In genomic region chr9:125822902-125823301, GRCh38 we compare ENCODE assay signal across 22 cellular contexts.
A peak's percentile ranks its signal among the peaks of the same experiment; 100 is the strongest.
DNase-seq lines count a peak whose midpoint lies in the region; ATAC-seq and TF ChIP-seq lines count a peak whose summit lies in the region.
"Had no signal": no experiment of that assay in that cellular context is flagged by ENCODE, and none has a peak within 500 bp of the region (broad histone marks: within the 10 kb centered on the region; RNA-seq: fewer than 3 reads in every experiment).

No MANE protein-coding gene starts in this region.

- H3K9me3 ChIP-seq in SK-N-SH, result no peaks in the 10 kb centered on the region
- no peaks in the 10 kb centered on the region for H3K9me3 ChIP-seq in OCI-LY1 (ENCODE audit: low read length)
- H3K9me3 ChIP-seq in transverse colon, result no peaks in the 10 kb centered on the region
- H3K9me3 ChIP-seq: BE2C, psoas muscle, stomach had no signal

- peaks cover 10 to 14% of the 10 kb centered on the region in 2 donors for H3K4me1 Mint-ChIP-seq in effector memory CD8-positive, alpha-beta T cell (ENCODE audit: low read depth in 2 of 2)
- peaks cover 20% of the 10 kb centered on the region for H3K4me1 Mint-ChIP-seq in stimulated activated memory B cell treated with anti-CD40 and anti-IgM and Interleukin-4, amounts not matched to agents 10 μg/mL and 1 μg/mL and 100 μg/mL, for 72 hours

- intact Hi-C loops in transverse colon (cut with DNase I; ENCODE audit: low total_unique reads), result loop anchor here (5.0 kb wide), 1 partner anchor 76 kb away; the partner anchor contains the start of gene PBX3

- H3K27me3 ChIP-seq in SK-N-SH (ENCODE audit: insufficient read depth), result no peaks in the 10 kb centered on the region
- no peaks in the 10 kb centered on the region for H3K27me3 ChIP-seq in OCI-LY1 (ENCODE audit: insufficient read depth, low read length)
- no peaks in the 10 kb centered on the region for H3K27me3 ChIP-seq in transverse colon
- H3K27me3 ChIP-seq: BE2C, neural progenitor cell, stomach had no signal

- peaks cover 7% of the 10 kb centered on the region for H3K36me3 Mint-ChIP-seq in effector memory CD8-positive, alpha-beta T cell (ENCODE audit: insufficient read depth)
- H3K36me3 Mint-ChIP-seq in stimulated activated memory B cell treated with anti-CD40 and anti-IgM and Interleukin-4, amounts not matched to agents 10 μg/mL and 1 μg/mL and 100 μg/mL, for 72 hours, result peaks cover 5% of the 10 kb centered on the region
- H3K36me3 Mint-ChIP-seq: mesothelial cell of epicardium, neural progenitor cell, type B pancreatic cell had no signal

- in situ Hi-C loops in transverse colon (cut with MboI; ENCODE audit: low pct_ligation_motif_present in 1 of 4, low pct_unique_long_range_greater_than_20kb in 1 of 4, low sequenced_read_pairs in 3 of 4), result no loop called here

- H3F3A ChIP-seq in SK-N-SH (replicated peaks; ENCODE audit: insufficient read depth) (peaks cover 20% of the 10 kb centered on the region), OCI-LY1 (ENCODE audit: insufficient read depth, low read length) (peaks cover 3% of the 10 kb centered on the region; the same call in 1 of the 2 replicates)

- no peak for TF ChIP-seq RAD21 in SK-N-SH (IDR thresholded peaks at IDR 0.05; ENCODE audit: low read length)

- no peaks in the 10 kb centered on the region for H3K9me2 ChIP-seq in SK-N-SH
- H3K9me2 ChIP-seq in OCI-LY1 (ENCODE audit: low read depth, low read length), result no peaks in the 10 kb centered on the region

- no peak for DNase-seq in SK-N-SH
- no peak for DNase-seq in effector memory CD8-positive, alpha-beta T cell
- DNase-seq in activated gamma-delta T cell (lab: John Stamatoyannopoulos, UW), result no peak
- DNase-seq in NAMALWA (ENCODE audit: low spot score), result no peak
- no peak for DNase-seq in transverse colon
- DNase-seq: activated CD4-positive, alpha-beta T cell treated with anti-CD3 and anti-CD28 coated beads for 36 hours; BE2C; left colon; NCI-H2081; NCI-H446; psoas muscle; stimulated activated CD4-positive, alpha-beta T cell treated with anti-CD3 and anti-CD28 coated beads, Interleukin-4, amount 100 ng/mL, for 24 hours; stomach had no signal

- H3K4me3 ChIP-seq in SK-N-SH (ENCODE audit: low read depth in 2 of 2, low read length in 1 of 2) (no peak overlapping the region), OCI-LY1 (ENCODE audit: low read depth, low read length, poor library complexity, severe bottlenecking) (peak overlapping the region; percentile 58), transverse colon (no peak overlapping the region)
- H3K4me3 ChIP-seq: neural progenitor cell, smooth muscle cell had no signal

- no peak overlapping the region for H2AFZ ChIP-seq in SK-N-SH (ENCODE audit: low read depth)
- no peak overlapping the region for H2AFZ ChIP-seq in OCI-LY1 (ENCODE audit: low read length)
- H2AFZ ChIP-seq: neural progenitor cell had no signal

- H3K27me3 Mint-ChIP-seq in effector memory CD8-positive, alpha-beta T cell, result no peaks in the 10 kb centered on the region
- H3K27me3 Mint-ChIP-seq in stimulated activated memory B cell treated with anti-CD40 and anti-IgM and Interleukin-4, amounts not matched to agents 10 μg/mL and 1 μg/mL and 100 μg/mL, for 72 hours, result no peaks in the 10 kb centered on the region
- H3K27me3 Mint-ChIP-seq: activated CD4-positive, alpha-beta T cell treated with anti-CD3 and anti-CD28 coated beads for 36 hours; activated naive CD8-positive, alpha-beta T cell treated with anti-CD3 and anti-CD28 coated beads, Interleukin-2, amount 10 ng/mL, durations not matched to agents 7 days and 5 days; type B pancreatic cell had no signal

- H4K20me1 ChIP-seq in SK-N-SH (ENCODE audit: insufficient read depth), result peaks cover 73% of the 10 kb centered on the region
- no peaks in the 10 kb centered on the region for H4K20me1 ChIP-seq in OCI-LY1 (ENCODE audit: insufficient read depth, low read length)

- H3K9ac ChIP-seq in SK-N-SH, result no peak overlapping the region
- peak overlapping the region; percentile 66 for H3K9ac ChIP-seq in OCI-LY1 (ENCODE audit: low read length)
- H3K9ac ChIP-seq: neural progenitor cell had no signal

- ATAC-seq in SK-N-SH treated with all-trans-retinoic acid at 6 μM for 48 hours, result no peak
- no peak for ATAC-seq in effector memory CD8-positive, alpha-beta T cell (replicated peaks)
- ATAC-seq in stimulated activated memory B cell treated with anti-CD40 and anti-IgM and Interleukin-4, amounts not matched to agents 10 μg/mL and 1 μg/mL and 100 μg/mL, for 72 hours, result no peak
- ATAC-seq: activated CD4-positive, alpha-beta T cell treated with anti-CD3 and anti-CD28 coated beads for 36 hours; left colon had no signal

- H3K9me3 Mint-ChIP-seq in effector memory CD8-positive, alpha-beta T cell, result no peaks in the 10 kb centered on the region
- no peaks in the 10 kb centered on the region for H3K9me3 Mint-ChIP-seq in stimulated activated memory B cell treated with anti-CD40 and anti-IgM and Interleukin-4, amounts not matched to agents 10 μg/mL and 1 μg/mL and 100 μg/mL, for 72 hours
- H3K9me3 Mint-ChIP-seq: activated naive CD8-positive, alpha-beta T cell treated with anti-CD3 and anti-CD28 coated beads, Interleukin-2, amount 10 ng/mL, durations not matched to agents 7 days and 5 days; mesothelial cell of epicardium; neural progenitor cell; type B pancreatic cell had no signal

- no peak overlapping the region for H3K4me2 ChIP-seq in SK-N-SH
- H3K4me2 ChIP-seq in OCI-LY1 (ENCODE audit: low read length), result peak overlapping the region; percentile 66
- H3K4me2 ChIP-seq: neural progenitor cell, smooth muscle cell had no signal

- CTCF ChIA-PET in SK-N-SH (lab: Yijun Ruan, JAX), result interaction anchor here (1.0 kb wide), 1 partner anchor 14 kb away, joined by 3 read pairs; no protein-coding TSS in a partner anchor

- peaks cover 98% of the 10 kb centered on the region for H3K79me2 ChIP-seq in SK-N-SH (ENCODE audit: insufficient read depth)
- peaks cover 22% of the 10 kb centered on the region for H3K79me2 ChIP-seq in OCI-LY1 (ENCODE audit: insufficient read depth, low read length)

- POLR2A ChIA-PET in SK-N-SH (lab: Yijun Ruan, JAX), result no interaction called here

- peaks cover 5 to 38% of the 10 kb centered on the region in 2 experiments for H3K36me3 ChIP-seq in SK-N-SH (replicated peaks in 1 of 2; ENCODE audit: control insufficient read depth in 1 of 2, insufficient read depth in 2 of 2, low read length in 1 of 2)
- H3K36me3 ChIP-seq in OCI-LY1 (ENCODE audit: insufficient read depth, low read length), result no peaks in the 10 kb centered on the region
- H3K36me3 ChIP-seq in transverse colon, result no peaks in the 10 kb centered on the region
- H3K36me3 ChIP-seq: BE2C, neural progenitor cell, stomach had no signal

- TF ChIP-seq EP300 in SK-N-SH (IDR thresholded peaks at IDR 0.05; ENCODE audit: borderline replicate concordance in 1 of 2, low read depth in 1 of 2, low read length in 1 of 2) (no peak), transverse colon (IDR thresholded peaks at IDR 0.05; ENCODE audit: low read depth) (no peak)

- H3K4me1 ChIP-seq in SK-N-SH (ENCODE audit: control insufficient read depth in 1 of 2, insufficient read depth in 2 of 2, low read depth in 1 of 2, low read length in 1 of 2), result peaks cover 0 to 7% of the 10 kb centered on the region in 2 experiments; a peak in 3 of 4 replicates
- peaks cover 56% of the 10 kb centered on the region for H3K4me1 ChIP-seq in OCI-LY1 (ENCODE audit: insufficient read depth, low read length, severe bottlenecking)
- H3K4me1 ChIP-seq in transverse colon, result peaks cover 3 to 30% (median 6%) of the 10 kb centered on the region in 4 donors

- H3K27ac Mint-ChIP-seq in effector memory CD8-positive, alpha-beta T cell, result peak overlapping the region; percentile 91 to 98
- H3K27ac Mint-ChIP-seq in stimulated activated memory B cell treated with anti-CD40 and anti-IgM and Interleukin-4, amounts not matched to agents 10 μg/mL and 1 μg/mL and 100 μg/mL, for 72 hours, result peak overlapping the region; percentile 82
- H3K27ac Mint-ChIP-seq: activated CD4-positive, alpha-beta T cell treated with anti-CD3 and anti-CD28 coated beads for 36 hours; mesothelial cell of epicardium; neural progenitor cell; type B pancreatic cell had no signal

- H3K4me3 Mint-ChIP-seq in effector memory CD8-positive, alpha-beta T cell, result peak overlapping the region in 1 of 2 donors; percentile 88
- H3K4me3 Mint-ChIP-seq in stimulated activated memory B cell treated with anti-CD40 and anti-IgM and Interleukin-4, amounts not matched to agents 10 μg/mL and 1 μg/mL and 100 μg/mL, for 72 hours, result no peak overlapping the region
- H3K4me3 Mint-ChIP-seq: mesothelial cell of epicardium, neural progenitor cell, type B pancreatic cell had no signal

- no peak for TF ChIP-seq POLR2A in transverse colon (IDR thresholded peaks at IDR 0.05)

- WGBS in SK-N-SH (ENCODE audit: low lambda C conversion rate), result 92% methylated on average over 2 of the region's 2 CpGs
- WGBS in transverse colon (ENCODE audit: low coverage in 1 of 2), 2 donors, result 80 to 84% methylated on average over 2 of the region's 2 CpGs

- peak overlapping the region; percentile 6 to 21; a peak in 2 of 4 replicates for H3K27ac ChIP-seq in SK-N-SH (ENCODE audit: low read depth in 2 of 2, low read length in 1 of 2)
- H3K27ac ChIP-seq in OCI-LY1 (ENCODE audit: low read depth, low read length, poor library complexity, severe bottlenecking), result peak overlapping the region; percentile 90
- H3K27ac ChIP-seq in transverse colon, result peak overlapping the region in 1 of 4 donors; percentile 24
- H3K27ac ChIP-seq: 22Rv1, neural progenitor cell, psoas muscle had no signal

- TF ChIP-seq CTCF in SK-N-SH (IDR thresholded peaks at IDR 0.05), result no peak
- TF ChIP-seq CTCF in OCI-LY1 (IDR thresholded peaks at IDR 0.05; ENCODE audit: low read length), result no peak
- no peak for TF ChIP-seq CTCF in transverse colon (IDR thresholded peaks at IDR 0.05)

TF ChIP-seq in SK-N-SH, 30 proteins besides CTCF, POLR2A, EP300 and RAD21:
- no peak for TF ChIP-seq MAX (IDR thresholded peaks at IDR 0.05; ENCODE audit: low read depth)

TF ChIP-seq in SK-N-SH treated with all-trans-retinoic acid at 6 μM for 48 hours, 23 proteins besides CTCF, POLR2A, EP300 and RAD21 (continues in another document):
- no peak for TF ChIP-seq GLIS3 (CRISPR knock-in tag; IDR thresholded peaks at IDR 0.05)
- no peak for TF ChIP-seq ZFP3 (CRISPR knock-in tag; IDR thresholded peaks at IDR 0.05)
- no peak for TF ChIP-seq PPARA (CRISPR knock-in tag; IDR thresholded peaks at IDR 0.05; ENCODE audit: borderline replicate concordance)
- no peak for TF ChIP-seq ZC3H10 (CRISPR knock-in tag; IDR thresholded peaks at IDR 0.05)
- TF ChIP-seq ZFP30 (CRISPR knock-in tag; IDR thresholded peaks at IDR 0.05), result no peak
